ENCODE assay signal across 14 cellular contexts in genomic region chr4:184409502-184409901, GRCh38.
DNase-seq lines count a peak whose midpoint lies in the region; ATAC-seq and TF ChIP-seq lines count a peak whose summit lies in the region.
"Had no signal": no experiment of that assay in that cellular context is flagged by ENCODE, and none has a peak within 500 bp of the region (broad histone marks: within the 10 kb centered on the region; RNA-seq: fewer than 3 reads in every experiment).

No MANE protein-coding gene starts in this region.

- no peaks in the 10 kb centered on the region for H3K9me3 ChIP-seq in KOPT-K1 (ENCODE audit: insufficient read depth, low read length, poor library complexity, severe bottlenecking)
- no peaks in the 10 kb centered on the region for H3K9me3 ChIP-seq in psoas muscle

- WGBS in psoas muscle, 3 donors = 86 to 89% (median 88%) methylated on average over 9 of the region's 9 CpGs

- peaks cover 75% of the 10 kb centered on the region for H3K36me3 Mint-ChIP-seq in activated naive CD4-positive, alpha-beta T cell treated with anti-CD3 and anti-CD28 coated beads, Interleukin-2, amount 10 ng/mL, durations not matched to agents 7 days and 5 days
- peaks cover 31% of the 10 kb centered on the region for H3K36me3 Mint-ChIP-seq in activated naive CD8-positive, alpha-beta T cell treated with anti-CD3 and anti-CD28 coated beads, Interleukin-2, amount 50 U/mL, for 24 hours (ENCODE audit: low read depth)

- no peaks in the 10 kb centered on the region for H3K9me3 Mint-ChIP-seq in activated naive CD4-positive, alpha-beta T cell treated with anti-CD3 and anti-CD28 coated beads, Interleukin-2, amount 10 ng/mL, durations not matched to agents 7 days and 5 days
- H3K9me3 Mint-ChIP-seq in activated naive CD8-positive, alpha-beta T cell treated with anti-CD3 and anti-CD28 coated beads, Interleukin-2, amount 50 U/mL, for 24 hours = no peaks in the 10 kb centered on the region

- no peak for TF ChIP-seq CTCF in psoas muscle (IDR thresholded peaks at IDR 0.05)
- no peak for TF ChIP-seq CTCF in GM13977 (IDR thresholded peaks at IDR 0.05; ENCODE audit: extremely low read depth, insufficient read depth, missing control alignments)

- DNase-seq in activated naive CD4-positive, alpha-beta T cell treated with anti-CD3 and anti-CD28 coated beads, Interleukin-2, amount 10 ng/mL, durations not matched to agents 7 days and 5 days = no peak
- DNase-seq in activated naive CD4-positive, alpha-beta T cell (lab: John Stamatoyannopoulos, UW) = no peak
- no peak for DNase-seq in activated naive CD8-positive, alpha-beta T cell treated with anti-CD3 and anti-CD28 coated beads, Interleukin-2, amount 50 U/mL, for 24 hours
- DNase-seq in psoas muscle = no peak
- no peak for DNase-seq in GM13977 (ENCODE audit: low spot score)
- DNase-seq in SW 1271 (lab: John Stamatoyannopoulos, UW) = no peak
- no peak for DNase-seq in sciatic nerve (ENCODE audit: low spot score)
- DNase-seq: activated CD4-positive, alpha-beta T cell treated with anti-CD3 and anti-CD28 coated beads, Interleukin-2, amount 50 U/mL, for 48 hours; GOT3; MV-4-11; NCI-H2081 treated with DMSO at 0.1 percent for 48 hours; NCI-H748 treated with DMSO at 0.1 percent for 48 hours had no signal

- peak overlapping the region; percentile 19 for H3K4me3 Mint-ChIP-seq in activated naive CD4-positive, alpha-beta T cell treated with anti-CD3 and anti-CD28 coated beads, Interleukin-2, amount 10 ng/mL, durations not matched to agents 7 days and 5 days
- H3K4me3 Mint-ChIP-seq in activated naive CD8-positive, alpha-beta T cell treated with anti-CD3 and anti-CD28 coated beads, Interleukin-2, amount 50 U/mL, for 24 hours = peak overlapping the region; percentile 57

- CTCF ChIA-PET in activated naive CD4-positive, alpha-beta T cell treated with anti-CD3 and anti-CD28 coated beads, Interleukin-2, amount 10 ng/mL, durations not matched to agents 7 days and 5 days (lab: Charles Lee) = interaction anchor here (0.7 to 1.0 kb wide), 2 partner anchors 104 to 116 kb away, joined by 4 read pairs; no protein-coding TSS in a partner anchor

- peak; percentile 6 for ATAC-seq in activated naive CD8-positive, alpha-beta T cell treated with anti-CD3 and anti-CD28 coated beads, Interleukin-2, amount 50 U/mL, for 24 hours
- no peak for ATAC-seq in psoas muscle
- no peak for ATAC-seq in sciatic nerve

- in situ Hi-C loops in GM13977 (cut with MboI; ENCODE audit: low pct_unique_long_range_greater_than_20kb, low sequenced_read_pairs, unreplicated experiment) = no loop called here

- H3K4me3 ChIP-seq in psoas muscle = no peak overlapping the region
- H3K4me3 ChIP-seq: lung had no signal

- H3K27ac Mint-ChIP-seq in activated naive CD4-positive, alpha-beta T cell treated with anti-CD3 and anti-CD28 coated beads, Interleukin-2, amount 10 ng/mL, durations not matched to agents 7 days and 5 days = peak overlapping the region; percentile 85
- peak overlapping the region; percentile 85 for H3K27ac Mint-ChIP-seq in activated naive CD8-positive, alpha-beta T cell treated with anti-CD3 and anti-CD28 coated beads, Interleukin-2, amount 50 U/mL, for 24 hours

- H3K4me1 ChIP-seq in psoas muscle = peaks cover 43% of the 10 kb centered on the region

- H3K27me3 Mint-ChIP-seq in activated naive CD4-positive, alpha-beta T cell treated with anti-CD3 and anti-CD28 coated beads, Interleukin-2, amount 10 ng/mL, durations not matched to agents 7 days and 5 days = no peaks in the 10 kb centered on the region
- no peaks in the 10 kb centered on the region for H3K27me3 Mint-ChIP-seq in activated naive CD8-positive, alpha-beta T cell treated with anti-CD3 and anti-CD28 coated beads, Interleukin-2, amount 50 U/mL, for 24 hours

- H3K36me3 ChIP-seq in KOPT-K1 (ENCODE audit: insufficient read depth, low read length) (peaks cover 31% of the 10 kb centered on the region), psoas muscle (ENCODE audit: insufficient read depth in 1 of 2, low read depth in 1 of 2) (peaks cover 7 to 65% of the 10 kb centered on the region in 2 donors)

- no peaks in the 10 kb centered on the region for H3K27me3 ChIP-seq in psoas muscle (ENCODE audit: insufficient read depth in 3 of 3, low read length in 2 of 3)

- intact Hi-C loops in psoas muscle (cut with DNase I) = no loop called here
- intact Hi-C loops in sciatic nerve (cut with DNase I) = no loop called here

- H3K27ac ChIP-seq in KOPT-K1 (ENCODE audit: low read depth, low read length, poor library complexity, severe bottlenecking) (peak overlapping the region; percentile 69), psoas muscle (peak overlapping the region; percentile 62)

- peaks cover 69% of the 10 kb centered on the region for H3K4me1 Mint-ChIP-seq in activated naive CD4-positive, alpha-beta T cell treated with anti-CD3 and anti-CD28 coated beads, Interleukin-2, amount 10 ng/mL, durations not matched to agents 7 days and 5 days
- peaks cover 57% of the 10 kb centered on the region for H3K4me1 Mint-ChIP-seq in activated naive CD8-positive, alpha-beta T cell treated with anti-CD3 and anti-CD28 coated beads, Interleukin-2, amount 50 U/mL, for 24 hours
